Comparison of ENCODE assay signal across 8 cellular contexts in genomic region chr14:70833884-70834283, GRCh38.
"Had no signal": no experiment of that assay in that cellular context is flagged by ENCODE, and none has a peak within 500 bp of the region (broad histone marks: within the 10 kb centered on the region; RNA-seq: fewer than 3 reads in every experiment).

No MANE protein-coding gene starts in this region.

- H3K27ac ChIP-seq: HL-60 had no signal

- DNase-seq: H9, HCEC 1CT, HFFc6, KG1 had no signal

- FAIRE-seq: H54, HepG2 had no signal

- H3K4me2 ChIP-seq: GM23338 had no signal

- ATAC-seq: GM23338, HepG2 had no signal

- H3K4me3 ChIP-seq: GM23338 had no signal
